19 cellular contexts compared by ENCODE assay signal in the genomic region with DNA sequence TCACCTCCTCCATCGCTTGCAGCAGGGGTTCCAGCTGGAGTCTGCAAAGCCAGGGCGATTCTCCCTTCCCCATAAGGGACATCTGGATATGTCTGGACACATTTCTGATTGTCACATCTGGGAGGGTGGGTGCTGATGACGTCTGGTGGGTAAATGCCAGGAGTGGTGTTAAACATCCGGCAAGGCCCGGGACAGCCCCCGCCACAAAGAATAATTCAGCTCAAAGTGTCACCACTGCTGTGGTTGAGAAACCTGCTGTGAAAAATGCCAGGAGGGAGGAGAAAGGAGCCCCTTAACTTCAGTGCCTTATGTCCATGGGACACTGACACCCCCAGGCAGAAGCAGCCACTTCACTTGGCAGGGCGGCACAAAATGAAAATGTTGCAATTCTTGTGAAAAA.
"Had no signal": no experiment of that assay in that cellular context is flagged by ENCODE, and none has a peak within 500 bp of the region (broad histone marks: within the 10 kb centered on the region; RNA-seq: fewer than 3 reads in every experiment).

No MANE protein-coding gene starts in this region.

- H3K9ac ChIP-seq: parathyroid adenoma had no signal

- H3K4me3 Mint-ChIP-seq: activated B cell treated with CpG ODN at 0.5 μM for 24 hours, endodermal cell, nephron had no signal

- H3K9me3 ChIP-seq: body of pancreas, lower lobe of right lung, tibial nerve, uterus had no signal

- H3K4me1 ChIP-seq: body of pancreas, foreskin keratinocyte, parathyroid adenoma, uterus had no signal

- H3K4me1 Mint-ChIP-seq: activated B cell treated with CpG ODN at 0.5 μM for 24 hours had no signal

- H3K4me3 ChIP-seq: body of pancreas, dorsolateral prefrontal cortex, lower lobe of right lung, tibial nerve, uterus had no signal

- H3K36me3 ChIP-seq: lower lobe of right lung, tibial nerve, uterus had no signal

- DNase-seq: activated B cell treated with CpG ODN at 0.5 μM for 24 hours; activated CD4-positive, alpha-beta T cell treated with anti-CD3 and anti-CD28 coated beads for 48 hours; activated naive CD4-positive, alpha-beta T cell; body of pancreas; caudate nucleus; dorsolateral prefrontal cortex; foreskin keratinocyte; hypothalamus; lower lobe of right lung; stimulated activated CD4-positive, alpha-beta T cell treated with anti-CD3 and anti-CD28 coated beads, Interleukin-12 subunit alpha, Interleukin-12 subunit beta, amount 100 ng/mL, for 4 hours; stimulated activated CD4-positive, alpha-beta T cell treated with anti-CD3 and anti-CD28 coated beads, Interleukin-1b, Interleukin-23, amount 100 ng/mL, for 48 hours; stimulated activated CD8-positive, alpha-beta memory T cell treated with anti-CD3 and anti-CD28 coated beads, Interleukin-4, amount 100 ng/mL, for 48 hours; stimulated activated naive CD4-positive, alpha-beta T cell treated with Interleukin-2 at 50 U/mL for 16 hours; uterus had no signal

- H3K27me3 ChIP-seq: body of pancreas, foreskin keratinocyte, uterus had no signal

- H3K27ac Mint-ChIP-seq: activated B cell treated with CpG ODN at 0.5 μM for 24 hours, endodermal cell, nephron had no signal

- H3K27ac ChIP-seq: body of pancreas, dorsolateral prefrontal cortex, epithelial cell of prostate, foreskin keratinocyte, lower lobe of right lung, parathyroid adenoma, tibial nerve, uterus had no signal

- ATAC-seq: body of pancreas, foreskin keratinocyte, lower lobe of right lung had no signal
